In genomic region chr12:6943719-6944380, GRCh38 we compare ENCODE assay signal across 1 cellular context.
TF ChIP-seq lines count a peak whose summit lies in the region.

C12orf57 (plus strand) TSS chr12:6944022; CDS start chr12:6944122, 100 bp downstream.
RNU7-1 (plus strand) TSS chr12:6943816.

TF ChIP-seq in GM12878, 131 proteins besides CTCF, POLR2A, EP300 and RAD21 (continued from another document and continues in another):
- TF ChIP-seq CHD4 (IDR thresholded peaks at IDR 0.05) (no peak), RFX5 (IDR thresholded peaks at IDR 0.05; ENCODE audit: low read depth, low read length) (no peak), TBL1XR1 (IDR thresholded peaks at IDR 0.05; ENCODE audit: low read depth, low read length) (peak; percentile 97), USF2 (IDR thresholded peaks at IDR 0.05; ENCODE audit: borderline replicate concordance, low read depth, low read length) (no peak), MEF2B (IDR thresholded peaks at IDR 0.05; ENCODE audit: partially characterized antibody, poor library complexity, severe bottlenecking) (peak; percentile 63), ZBTB33 (IDR thresholded peaks at IDR 0.05) (peak; percentile 89), MLLT1 (IDR thresholded peaks at IDR 0.05) (peak; percentile 88), SMARCA5 (IDR thresholded peaks at IDR 0.05) (0 out of 2 replicates have a peak, but pooled peaks have one; percentile 19), JUNB (IDR thresholded peaks at IDR 0.05) (peak; percentile 70), CBX5 (IDR thresholded peaks at IDR 0.05; ENCODE audit: low read depth) (no peak), MTA3 (IDR thresholded peaks at IDR 0.05; ENCODE audit: borderline replicate concordance, low read length) (no peak), BRCA1 (IDR thresholded peaks at IDR 0.05; ENCODE audit: low read depth, low read length) (peak; percentile 33; the same call in 1 of the 2 replicates), STAT3 (IDR thresholded peaks at IDR 0.05; ENCODE audit: low read depth, low read length) (peak; percentile 93; the same call in 1 of the 2 replicates), IKZF2 (IDR thresholded peaks at IDR 0.05) (no peak; a peak in 2 of 4 replicates), ZBTB40 (IDR thresholded peaks at IDR 0.05; ENCODE audit: borderline replicate concordance) (peak; percentile 76; the same call in 1 of the 2 replicates), BACH1 (IDR thresholded peaks at IDR 0.05; ENCODE audit: borderline replicate concordance) (peak; percentile 100), ZBTB11 (CRISPR knock-in tag; IDR thresholded peaks at IDR 0.05) (peak; percentile 76), HDAC6 (IDR thresholded peaks at IDR 0.05; ENCODE audit: unreplicated experiment) (peak; percentile 35), HDGF (IDR thresholded peaks at IDR 0.05) (no peak), MYC (IDR thresholded peaks at IDR 0.05; ENCODE audit: insufficient read depth, insufficient read length, insufficient replicate concordance, low read length, severe bottlenecking) (no peak), CREM (IDR thresholded peaks at IDR 0.05; ENCODE audit: low read depth) (peak; percentile 90), IKZF1 (conservative IDR thresholded peaks at IDR 0.05) (no peak; the same call in 1 of the 2 replicates), E4F1 (IDR thresholded peaks at IDR 0.05; ENCODE audit: borderline replicate concordance, partially characterized antibody) (no peak), E2F4 (IDR thresholded peaks at IDR 0.05; ENCODE audit: low read depth, low read length) (no peak), RCOR1 (conservative IDR thresholded peaks at IDR 0.05; ENCODE audit: low read depth, low read length) (peak; percentile 91), MEF2A (IDR thresholded peaks at IDR 0.05; ENCODE audit: insufficient read depth, low read depth, low read length) (peak; percentile 82; the same call in 1 of the 2 replicates), NRF1 (conservative IDR thresholded peaks at IDR 0.05; ENCODE audit: low read depth, low read length) (no peak), POLR2AphosphoS2 (IDR thresholded peaks at IDR 0.05; ENCODE audit: low read depth, low read length) (peak; percentile 100), KAT2A (conservative IDR thresholded peaks at IDR 0.05; ENCODE audit: control insufficient read depth, low read depth, low read length) (no peak), ATF7 (IDR thresholded peaks at IDR 0.05; ENCODE audit: low read depth) (no peak; the same call in none of the 2 replicates), SKIL (IDR thresholded peaks at IDR 0.05; ENCODE audit: low read depth, poor library complexity, severe bottlenecking) (peak; percentile 78), PAX8 (IDR thresholded peaks at IDR 0.05) (0 out of 2 replicates have a peak, but pooled peaks have one; percentile 38), ZNF274 (IDR thresholded peaks at IDR 0.05; ENCODE audit: insufficient read depth, insufficient read length) (no peak), CHD1 (IDR thresholded peaks at IDR 0.05; ENCODE audit: low read depth, low read length) (no peak), DPF2 (IDR thresholded peaks at IDR 0.05) (no peak; the same call in 1 of the 2 replicates), IRF3 (IDR thresholded peaks at IDR 0.05) (no peak), ASH2L (IDR thresholded peaks at IDR 0.05; ENCODE audit: borderline replicate concordance, low read depth) (no peak), TARDBP (IDR thresholded peaks at IDR 0.05; ENCODE audit: borderline replicate concordance) (peak; percentile 99; the same call in 1 of the 2 replicates), HCFC1 (IDR thresholded peaks at IDR 0.05; ENCODE audit: low read length) (peak; percentile 55), NR2C2 (IDR thresholded peaks at IDR 0.05; ENCODE audit: borderline replicate concordance, control insufficient read depth, insufficient read length, low read depth) (no peak), TCF7 (IDR thresholded peaks at IDR 0.05; ENCODE audit: borderline replicate concordance) (peak; percentile 82), BMI1 (IDR thresholded peaks at IDR 0.05; ENCODE audit: borderline replicate concordance) (peak; percentile 97), SIN3A (IDR thresholded peaks at IDR 0.05; ENCODE audit: low read depth, low read length) (0 out of 2 replicates have a peak, but pooled peaks have one; percentile 69), FOXM1 (IDR thresholded peaks at IDR 0.05; ENCODE audit: low read depth, low read length) (no peak)
